Comparison of ENCODE assay signal across 10 cellular contexts in the genomic region with DNA sequence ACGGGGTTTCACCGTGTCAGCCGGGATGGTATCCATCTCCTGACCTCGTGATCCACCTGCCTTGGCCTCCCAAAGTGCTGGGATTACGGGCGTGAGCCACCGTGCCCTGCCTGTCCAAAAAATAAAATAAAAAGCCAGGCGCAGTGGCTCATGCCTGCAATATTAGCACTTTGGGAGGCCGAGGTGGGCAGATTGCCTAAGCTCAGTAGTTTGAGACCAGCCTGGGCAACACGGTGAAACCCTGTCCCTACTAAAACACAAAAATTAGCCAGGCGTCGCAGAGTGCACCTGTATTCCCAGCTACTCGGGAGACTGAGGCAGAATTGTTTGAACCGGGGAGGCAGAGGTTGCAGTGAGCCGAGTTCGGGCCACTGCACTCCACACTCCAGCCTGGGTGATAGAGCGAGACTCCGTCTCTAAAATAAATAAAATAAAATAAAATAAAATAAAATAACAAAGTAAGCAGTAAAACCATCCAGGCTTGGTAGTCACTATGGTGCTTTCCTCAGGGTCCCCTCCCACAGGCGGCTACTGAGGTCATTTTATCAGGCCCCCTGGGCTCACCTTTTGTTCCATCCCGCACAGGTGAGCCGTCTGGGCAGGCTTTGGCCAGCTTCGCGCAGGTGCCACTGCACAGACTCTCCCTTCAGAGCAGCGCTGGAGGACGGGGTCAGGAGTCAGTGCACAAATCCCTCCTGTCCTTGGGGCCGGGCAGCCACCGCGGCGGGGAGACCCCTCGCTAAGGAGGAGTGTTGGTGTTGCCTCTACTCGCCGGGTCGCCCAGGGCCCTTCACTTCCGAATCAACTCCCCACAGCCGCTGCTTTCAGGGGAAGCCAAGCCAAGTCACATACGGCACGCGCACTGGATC. TPM values are rescaled to one million over a fixed set of nuclear protein-coding genes. Genes with fewer than 3 reads are reported as not detected.
DNase-seq lines count a peak whose midpoint lies in the region; ATAC-seq, FAIRE-seq and TF ChIP-seq lines count a peak whose summit lies in the region.
"Not testable (repeated sequence)": the region's sequence is repeated elsewhere in the genome, so short reads cannot be mapped to it uniquely, and the experiment has no call there.
"Had no signal": no experiment of that assay in that cellular context is flagged by ENCODE, and none has a peak within 500 bp of the region (broad histone marks: within the 10 kb centered on the region; RNA-seq: fewer than 3 reads in every experiment).

No MANE protein-coding gene starts in this region.

- TF ChIP-seq RAD21 in A549 (conservative IDR thresholded peaks at IDR 0.05 in 1 of 2, IDR thresholded peaks at IDR 0.05 in 1 of 2); HCT116 (IDR thresholded peaks at IDR 0.05; ENCODE audit: low read depth): not testable (repeated sequence)

- TF ChIP-seq POLR2A in A549 (IDR thresholded peaks at IDR 0.05; ENCODE audit: low read length); HCT116 (IDR thresholded peaks at IDR 0.05; ENCODE audit: borderline replicate concordance, extremely low read depth, insufficient read depth, insufficient read length); body of pancreas (IDR thresholded peaks at IDR 0.05): not testable (repeated sequence)

- not testable (repeated sequence) for FAIRE-seq in A549 (lab: Jason Lieb, UNC)

- BruUV-seq in HCT116 (replicated peaks; lab: Mats Ljungman, UMichigan) = TSS peak; percentile 57

- not testable (repeated sequence) for H3K4me1 ChIP-seq in A549; HCT116 (ENCODE audit: control insufficient read depth in 1 of 2, insufficient read depth in 2 of 2, low read length in 2 of 2); body of pancreas; hepatocyte (ENCODE audit: insufficient read depth); rectal smooth muscle tissue (ENCODE audit: control insufficient read depth, insufficient read depth, low read length)

- not testable (repeated sequence) for H2AFZ ChIP-seq in HCT116 (ENCODE audit: low read depth, low read length, poor library complexity, severe bottlenecking); hepatocyte

- not testable (repeated sequence) for H3K9me2 ChIP-seq in HCT116 (ENCODE audit: insufficient read depth); hepatocyte (replicated peaks; ENCODE audit: insufficient read depth)

- H3K36me3 ChIP-seq in HCT116 (ENCODE audit: control insufficient read depth in 1 of 2, insufficient read depth in 2 of 2, low read length in 2 of 2); SK-N-MC (ENCODE audit: insufficient read depth, low read length); body of pancreas (replicated peaks in 1 of 2; ENCODE audit: insufficient read depth in 1 of 2, low read depth in 2 of 2); hepatocyte (replicated peaks; ENCODE audit: insufficient read depth, low read depth); rectal smooth muscle tissue (ENCODE audit: control insufficient read depth, insufficient read depth, low read length): not testable (repeated sequence)

- CTCF ChIA-PET in A549 (lab: Yijun Ruan, JAX) (interaction anchor here (0.7 to 1.7 kb wide), 4 partner anchors 9 to 25 kb away, joined by 3 to 7 read pairs (median 3); a partner anchor contains a TSS), HCT116 (lab: Charles Lee) (interaction anchor here (0.6 to 0.9 kb wide), 2 partner anchors 8 to 10 kb away, joined by 3 read pairs; a partner anchor contains a TSS)

- ATAC-seq in A549 (peak; percentile 71 to 77; a peak in 5 of 6 replicates), GM18907 (IDR thresholded peaks at IDR 0.05; ENCODE audit: unreplicated experiment) (peak; percentile 65), HCT116 (peak; percentile 67), HG03354 (IDR thresholded peaks at IDR 0.05; ENCODE audit: poor library complexity, severe bottlenecking, unreplicated experiment) (peak; percentile 74), body of pancreas (peak; percentile 45)

- not testable (repeated sequence) for H4K20me1 ChIP-seq in HCT116 (ENCODE audit: insufficient read depth); hepatocyte (ENCODE audit: insufficient read depth, poor library complexity, severe bottlenecking)

- H3K4me2 ChIP-seq in A549 = peak overlapping the region; percentile 56
- peak overlapping the region; percentile 67 for H3K4me2 ChIP-seq in HCT116 (ENCODE audit: low read length)
- peak overlapping the region; percentile 75 for H3K4me2 ChIP-seq in hepatocyte

- intact Hi-C loops in HCT116 (cut with micrococcal nuclease); body of pancreas (cut with DNase I): not testable (repeated sequence)

- H3K9ac ChIP-seq in HCT116 (ENCODE audit: low read length) = peak overlapping the region; percentile 41; the same call in 1 of the 2 replicates
- H3K9ac ChIP-seq in SK-N-MC (ENCODE audit: insufficient read length); rectal smooth muscle tissue (ENCODE audit: low read length): not testable (repeated sequence)

- POLR2A ChIA-PET in A549 (lab: Yijun Ruan, JAX) = interaction anchor here (1.6 kb wide), 1 partner anchor 10 kb away, joined by 14 read pairs; a partner anchor contains a TSS
- POLR2A ChIA-PET in HCT116 (lab: Charles Lee) = interaction anchor here (0.7 to 2.8 kb wide), 2 partner anchors 10 to 20 kb away, joined by 4 to 18 read pairs; a partner anchor contains a TSS

- DNase-seq in A549 (ENCODE audit: low read depth in 1 of 2, low spot score in 1 of 2); HCT116 (ENCODE audit: low read depth, low spot score); SK-N-MC (ENCODE audit: low read depth, low spot score); body of pancreas; hepatocyte (ENCODE audit: low spot score): not testable (repeated sequence)

- H3K27me3 ChIP-seq in HCT116 (ENCODE audit: insufficient read depth, low read length); body of pancreas; hepatocyte; rectal smooth muscle tissue (ENCODE audit: control insufficient read depth, insufficient read depth, low read length): not testable (repeated sequence)

- H3K79me2 ChIP-seq in HCT116 (ENCODE audit: insufficient read depth, low read length) = not testable (repeated sequence)
- H3K79me2 ChIP-seq in hepatocyte = peaks cover 13% of the 10 kb centered on the region

- peak overlapping the region; percentile 45 for H3K4me3 ChIP-seq in A549
- peak overlapping the region; percentile 45 for H3K4me3 ChIP-seq in HCT116 (replicated peaks in 1 of 2; ENCODE audit: low read depth in 1 of 2, low read length in 2 of 2)
- peak overlapping the region; percentile 62 for H3K4me3 ChIP-seq in SK-N-MC
- not testable (repeated sequence) for H3K4me3 ChIP-seq in body of pancreas
- peak overlapping the region; percentile 30 for H3K4me3 ChIP-seq in hepatocyte
- peak overlapping the region; percentile 44 for H3K4me3 ChIP-seq in rectal smooth muscle tissue (ENCODE audit: low read length)

- 64% methylated on average over 20 of the region's 38 CpGs for WGBS in A549 (ENCODE audit: missing lambda C conversion rate)
- 36 to 48% methylated on average over 20 to 23 of the region's 38 CpGs for WGBS in body of pancreas, 2 donors
- WGBS in hepatocyte (ENCODE audit: low lambda C conversion rate, missing lambda C conversion rate) = 71% methylated on average over 21 of the region's 38 CpGs

- peak overlapping the region in 1 of 2 experiments; percentile 71; a peak in 1 of 6 replicates for H3K27ac ChIP-seq in A549
- not testable (repeated sequence) for H3K27ac ChIP-seq in HCT116 (ENCODE audit: low read depth, low read length); SK-N-MC; hepatocyte; rectal smooth muscle tissue (ENCODE audit: low read depth, low read length)
- peak overlapping the region in 1 of 4 donors; percentile 53 for H3K27ac ChIP-seq in body of pancreas

- not testable (repeated sequence) for TF ChIP-seq CTCF in A549 (IDR thresholded peaks at IDR 0.05); HCT116 (IDR thresholded peaks at IDR 0.05 in 2 of 3, conservative IDR thresholded peaks at IDR 0.05 in 1 of 3; ENCODE audit: borderline replicate concordance in 1 of 3, insufficient read depth in 1 of 3, low read depth in 2 of 3, low read length in 2 of 3); body of pancreas (IDR thresholded peaks at IDR 0.05); hepatocyte (IDR thresholded peaks at IDR 0.05; ENCODE audit: poor library complexity)

- TF ChIP-seq EP300 in A549 (IDR thresholded peaks at IDR 0.05) = not testable (repeated sequence)

- RAD21 ChIA-PET in HCT116 (lab: Charles Lee; ENCODE audit: low non-redundant PET in 1 of 2, low total read pairs in 2 of 2, uncharacterized antibody in 2 of 2, unreplicated experiment in 2 of 2) = not testable (repeated sequence)

- H3K9me3 ChIP-seq in A549; HCT116 (ENCODE audit: control insufficient read depth in 1 of 2, insufficient read depth in 1 of 2, low read depth in 1 of 2, low read length in 2 of 2); SK-N-MC (ENCODE audit: low read depth, low read length); body of pancreas; hepatocyte (ENCODE audit: low read depth): not testable (repeated sequence)

RNA-seq across cellular contexts. Expression of a gene that starts 10.3 kb away (rescaled TPM):
- polyA plus RNA-seq in A549 (2011; rRNA removed) = 511 and 688 TPM in 2 replicates
- polyA plus RNA-seq in A549 (2012; cell fraction: cytosol; rRNA removed) = 178 and 211 TPM in 2 replicates
- polyA plus RNA-seq in A549 (2012; cell fraction: nucleus; rRNA removed) = 268 and 443 TPM in 2 replicates
- 1,576 to 1,720 TPM (median 1,580 TPM) in 3 replicates for polyA plus RNA-seq in A549 (2017; fragmentation: RNase III; extraction: RNeasy Plus Mini Kit Qiagen cat#74134 plus additional on column Dnase treatment)
- 579 and 670 TPM in 2 replicates for polyA minus RNA-seq in A549 (2011; rRNA and poly(A)+ RNA removed)
- 788 TPM for total RNA-seq in HCT116 (2021; ENCODE audit: unreplicated experiment)
- 320 and 338 TPM in 2 replicates for polyA plus RNA-seq in HCT116 (2012)
- 100 to 1,000 TPM; 335 to 732 TPM for total RNA-seq in body of pancreas
- 392 and 485 TPM in 2 replicates for total RNA-seq in hepatocyte
- 99.9 and 123 TPM in 2 replicates for polyA plus RNA-seq in hepatocyte

RNA-seq across cellular contexts. Expression of a gene that starts 47.1 kb away (rescaled TPM):
- polyA plus RNA-seq in A549 (2011; rRNA removed) (not detected in 2 replicates), A549 (2017; fragmentation: RNase III; extraction: RNeasy Plus Mini Kit Qiagen cat#74134 plus additional on column Dnase treatment) (not detected in 3 replicates), hepatocyte (not detected in 2 replicates)
- polyA plus RNA-seq in A549 (2012; cell fraction: cytosol; rRNA removed) = not detected in 2 replicates
- polyA plus RNA-seq in A549 (2012; cell fraction: nucleus; rRNA removed) = 0.07 TPM in 1 of 2 replicates, not detected in the other
- polyA minus RNA-seq in A549 (2011; rRNA and poly(A)+ RNA removed) = not detected in 2 replicates
- total RNA-seq in HCT116 (2021; ENCODE audit: unreplicated experiment) (not detected), body of pancreas (not detected), hepatocyte (not detected in 2 replicates)
- 0.15 TPM in 1 of 2 replicates, not detected in the other for polyA plus RNA-seq in HCT116 (2012)
- total RNA-seq: A172, kidney had no signal
